ENCODE assay signal across 24 cellular contexts in the genomic region with DNA sequence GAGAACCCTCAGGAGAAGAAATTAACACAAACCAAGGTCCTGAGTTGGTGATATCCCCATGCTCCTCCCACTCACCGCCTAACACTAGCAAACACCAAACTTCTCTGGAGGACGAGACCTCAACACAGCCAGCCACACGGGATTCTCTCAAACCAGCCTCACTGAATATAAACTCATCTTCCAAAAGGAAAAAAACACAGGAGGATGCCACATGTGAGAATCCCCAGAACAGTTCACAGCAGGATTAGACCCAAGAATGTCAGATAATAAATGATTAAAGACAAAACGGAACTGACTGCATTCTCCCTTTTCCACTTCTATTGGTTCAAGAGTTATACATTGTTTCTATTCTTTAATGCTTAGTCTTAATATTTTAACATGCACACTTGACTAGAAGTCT.
DNase-seq lines count a peak whose midpoint lies in the region; ATAC-seq and TF ChIP-seq lines count a peak whose summit lies in the region.
"Had no signal": no experiment of that assay in that cellular context is flagged by ENCODE, and none has a peak within 500 bp of the region (broad histone marks: within the 10 kb centered on the region; RNA-seq: fewer than 3 reads in every experiment).

No MANE protein-coding gene starts in this region.

- peak overlapping the region in 1 of 2 experiments; percentile 60; a peak in 2 of 4 replicates for H4K8ac ChIP-seq in IMR-90 (ENCODE audit: low read depth in 2 of 2, low read length in 2 of 2)

- peak overlapping the region; percentile 50 for H2BK120ac ChIP-seq in IMR-90 (ENCODE audit: low read depth, low read length)

- no peak overlapping the region; the same call in 1 of the 2 replicates for H4K5ac ChIP-seq in IMR-90 (ENCODE audit: low read depth, low read length)

- H3K4ac ChIP-seq in IMR-90 (ENCODE audit: low read depth, low read length), result peak overlapping the region; percentile 55

- no peak overlapping the region for H3K9ac ChIP-seq in IMR-90 (ENCODE audit: low read depth, low read length)

- CTCF ChIA-PET in IMR-90 (lab: Yijun Ruan, JAX), result no interaction called here

- ATAC-seq in IMR-90 (ENCODE audit: low read depth), result no peak

- H4K91ac ChIP-seq in IMR-90 (ENCODE audit: insufficient read depth, low read depth, low read length), result peak overlapping the region; percentile 53; the same call in 1 of the 2 replicates

- no peak overlapping the region for H3K4me3 ChIP-seq in AG10803 (ENCODE audit: low read length)
- no peak overlapping the region for H3K4me3 ChIP-seq in IMR-90 (ENCODE audit: insufficient read depth, low read depth, low read length)
- no peak overlapping the region for H3K4me3 ChIP-seq in choroid plexus epithelial cell (ENCODE audit: low read depth, low read length)
- H3K4me3 ChIP-seq in urinary bladder (ENCODE audit: low read depth, low read length), result no peak overlapping the region
- H3K4me3 ChIP-seq: MG63, PC-9, SJSA1 had no signal

- no peak for TF ChIP-seq RAD21 in IMR-90 (IDR thresholded peaks at IDR 0.05; ENCODE audit: low read length)

- H3K27me3 ChIP-seq in IMR-90 (ENCODE audit: control insufficient read depth, insufficient read depth, low read length), result no peaks in the 10 kb centered on the region
- H3K27me3 ChIP-seq: BE2C, MG63, SJSA1 had no signal

- H3K14ac ChIP-seq in IMR-90 (replicated peaks; ENCODE audit: low read depth, low read length), result peak overlapping the region; percentile 59

- no CpG with 5 or more reads among the region's 4 CpGs for WGBS in IMR-90 (ENCODE audit: extremely low coverage in 2 of 2, insufficient read length in 1 of 2), 2 experiments
- WGBS in urinary bladder, result 52% methylated on average over 4 of the region's 4 CpGs

- no TSS peak for BruUV-seq in IMR-90 (replicated peaks; lab: Mats Ljungman, UMichigan)

- peaks cover 21% of the 10 kb centered on the region for H3K9me1 ChIP-seq in IMR-90 (ENCODE audit: insufficient read depth, low read length)

- TF ChIP-seq CTCF in AG10803 (conservative IDR thresholded peaks at IDR 0.05; ENCODE audit: low read length), result no peak
- TF ChIP-seq CTCF in IMR-90 (conservative IDR thresholded peaks at IDR 0.05; ENCODE audit: low read depth, low read length), result no peak
- no peak for TF ChIP-seq CTCF in choroid plexus epithelial cell (conservative IDR thresholded peaks at IDR 0.05; ENCODE audit: low read depth, low read length)

- H3K27ac ChIP-seq in IMR-90 (ENCODE audit: insufficient read depth, low read length), result no peak overlapping the region
- peak overlapping the region; percentile 5 for H3K27ac ChIP-seq in urinary bladder (ENCODE audit: low read depth)
- H3K27ac ChIP-seq: PC-9, SJSA1 had no signal

- POLR2A ChIA-PET in IMR-90 (lab: Charles Lee; ENCODE audit: unreplicated experiment), result no interaction called here

- H3K36me3 ChIP-seq in IMR-90 (ENCODE audit: control insufficient read depth, insufficient read depth, low read length), result peaks cover 15% of the 10 kb centered on the region
- H3K36me3 ChIP-seq in urinary bladder (ENCODE audit: insufficient read depth), result no peaks in the 10 kb centered on the region
- H3K36me3 ChIP-seq: BE2C, SJSA1 had no signal

- no peak overlapping the region for H2AFZ ChIP-seq in IMR-90 (replicated peaks; ENCODE audit: low read length, poor library complexity)
- H2AFZ ChIP-seq: PC-9 had no signal

- H3K56ac ChIP-seq in IMR-90 (ENCODE audit: extremely low read depth, insufficient read depth, low read length), result no peak overlapping the region

- dilution Hi-C loops in IMR-90 (cut with HindIII; ENCODE audit: low sequenced_read_pairs, unreplicated experiment), result no loop called here

- DNase-seq in AG10803 (ENCODE audit: low read depth), result peak; percentile 46
- DNase-seq in IMR-90, result no peak
- DNase-seq in choroid plexus epithelial cell (ENCODE audit: low read depth), result peak; percentile 53
- DNase-seq in ureter (ENCODE audit: low spot score), result no peak
- DNase-seq in inferior parietal cortex (ENCODE audit: extremely low spot score), result no peak
- DNase-seq in cerebellar nuclear complex (lab: John Stamatoyannopoulos, UW), result no peak
- DNase-seq: BE2C; CD8-positive, alpha-beta memory T cell; DMS 273 treated with DMSO at 0.1 percent for 48 hours; DMS79; GF-D8; H9; KBM-7; MG63; NCI-H1105 treated with DMSO at 0.1 percent for 48 hours; NCI-H2029; NCI-H446; NCI-H526; NCI-H82; NK-92 treated with Interleukin-12 subunit alpha and Interleukin-12 subunit beta, amount 100 ng/mL, for 24 hours; PC-9; Right ventricle myocardium superior had no signal

- 0 out of 3 replicates have a peak overlapping the region, but pooled peaks have one; percentile 15 for H2BK15ac ChIP-seq in IMR-90 (ENCODE audit: low read depth, low read length)

- H3K79me1 ChIP-seq in IMR-90 (ENCODE audit: low read depth in 1 of 2, low read length in 2 of 2), result peaks cover 35 to 48% of the 10 kb centered on the region in 2 experiments

- peak overlapping the region; percentile 36 for H2BK5ac ChIP-seq in IMR-90 (ENCODE audit: low read depth, low read length, poor library complexity, severe bottlenecking)

- intact Hi-C loops in IMR-90 (cut with micrococcal nuclease), result no loop called here

- in situ Hi-C loops in IMR-90 (cut with MboI; ENCODE audit: low sequenced_read_pairs), result no loop called here

- peak overlapping the region; percentile 24 for H2BK20ac ChIP-seq in IMR-90 (ENCODE audit: low read depth, low read length)

- H3K4me2 ChIP-seq in IMR-90 (ENCODE audit: low read depth, low read length), result no peak overlapping the region
- H3K4me2 ChIP-seq: PC-9 had no signal

- no peaks in the 10 kb centered on the region for H3K9me3 ChIP-seq in IMR-90 (ENCODE audit: control insufficient read depth, insufficient read depth, low read length)
- H3K9me3 ChIP-seq: BE2C, SJSA1 had no signal

- H3K4me1 ChIP-seq in IMR-90 (ENCODE audit: control insufficient read depth, insufficient read depth, low read length) (peaks cover 23% of the 10 kb centered on the region), urinary bladder (ENCODE audit: insufficient read depth) (no peaks in the 10 kb centered on the region)
- H3K4me1 ChIP-seq: BE2C had no signal

- H2AK5ac ChIP-seq in IMR-90 (ENCODE audit: low read depth, low read length), result peak overlapping the region; percentile 32; the same call in 1 of the 2 replicates

- H2AK9ac ChIP-seq in IMR-90 (replicated peaks; ENCODE audit: low read depth, low read length, poor library complexity), result no peak overlapping the region

- H4K20me1 ChIP-seq in IMR-90 (ENCODE audit: insufficient read depth, low read length), result peaks cover 43% of the 10 kb centered on the region

- TF ChIP-seq POLR2A in IMR-90 (IDR thresholded peaks at IDR 0.05; ENCODE audit: low read depth, low read length), result no peak

- no peak overlapping the region for H3K23ac ChIP-seq in IMR-90 (ENCODE audit: low read depth, low read length)

- peak overlapping the region; percentile 57 for H3K18ac ChIP-seq in IMR-90 (ENCODE audit: low read depth, low read length)

TF ChIP-seq in IMR-90, 13 proteins besides CTCF, POLR2A, EP300 and RAD21:
- TF ChIP-seq MAFK (IDR thresholded peaks at IDR 0.05; ENCODE audit: low read depth, low read length) (no peak), CHD1 (IDR thresholded peaks at IDR 0.05; ENCODE audit: low read depth, low read length) (no peak), FOS (IDR thresholded peaks at IDR 0.05; ENCODE audit: low read depth, low read length) (no peak), BHLHE40 (IDR thresholded peaks at IDR 0.05; ENCODE audit: low read depth, low read length) (no peak), CEBPB (IDR thresholded peaks at IDR 0.05; ENCODE audit: low read depth, low read length) (no peak), RCOR1 (IDR thresholded peaks at IDR 0.05; ENCODE audit: insufficient replicate concordance, low read length) (no peak)
- TF ChIP-seq, protein P1, sequence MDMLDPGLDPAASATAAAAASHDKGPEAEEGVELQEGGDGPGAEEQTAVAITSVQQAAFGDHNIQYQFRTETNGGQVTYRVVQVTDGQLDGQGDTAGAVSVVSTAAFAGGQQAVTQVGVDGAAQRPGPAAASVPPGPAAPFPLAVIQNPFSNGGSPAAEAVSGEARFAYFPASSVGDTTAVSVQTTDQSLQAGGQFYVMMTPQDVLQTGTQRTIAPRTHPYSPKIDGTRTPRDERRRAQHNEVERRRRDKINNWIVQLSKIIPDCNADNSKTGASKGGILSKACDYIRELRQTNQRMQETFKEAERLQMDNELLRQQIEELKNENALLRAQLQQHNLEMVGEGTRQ (IDR thresholded peaks at IDR 0.05; ENCODE audit: low read depth, low read length), result no peak

Comparison
In these comparisons a context has a peak if more than half of its experiments do, and no peak if none do; other contexts are left out.
1. DNase-seq: peak in AG10803 (single experiment) and choroid plexus epithelial cell (single experiment); none in IMR-90 (single experiment), ureter (single experiment), inferior parietal cortex (single experiment) and cerebellar nuclear complex (0 of 2).